1 cellular context compared by ENCODE assay signal in the genomic region with DNA sequence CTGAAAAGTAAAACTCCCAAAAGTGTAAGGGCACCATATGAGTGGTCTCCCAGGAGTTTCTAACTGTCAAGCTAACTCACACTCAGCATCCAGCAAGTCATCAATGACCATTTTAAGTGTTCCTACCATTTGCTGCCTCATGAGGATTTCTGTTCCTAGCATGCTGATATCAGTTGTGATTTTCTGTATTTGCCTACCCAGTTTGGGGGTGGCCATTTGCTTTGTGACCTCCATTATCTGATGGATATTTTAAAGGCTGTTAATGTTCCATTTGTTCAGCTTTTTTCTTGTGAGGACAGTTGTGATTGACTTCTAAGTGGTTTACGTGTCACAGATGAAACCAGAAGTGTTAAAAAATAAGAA.
TF ChIP-seq lines count a peak whose summit lies in the region.

No MANE protein-coding gene starts in this region.

TF ChIP-seq in H1, 55 proteins besides CTCF, POLR2A, EP300 and RAD21:
- TF ChIP-seq KDM4A (IDR thresholded peaks at IDR 0.05; ENCODE audit: low read depth, low read length, severe bottlenecking) = peak; percentile 8
- no peak for TF ChIP-seq KDM1A (IDR thresholded peaks at IDR 0.05; ENCODE audit: borderline replicate concordance, low read length)
- peak; percentile 75 for TF ChIP-seq YY1 (IDR thresholded peaks at IDR 0.05; ENCODE audit: low read depth, low read length)
- TF ChIP-seq JUND (IDR thresholded peaks at IDR 0.05; ENCODE audit: low read length) = no peak
- TF ChIP-seq CHD2 (IDR thresholded peaks at IDR 0.05; ENCODE audit: low read length) = no peak
- TF ChIP-seq TAF1 (IDR thresholded peaks at IDR 0.05; ENCODE audit: low read depth, low read length) = peak; percentile 5; the same call in 1 of the 2 replicates
